ENCODE assay signal across 16 cellular contexts in genomic region chr17:29114141-29114540, GRCh38.
DNase-seq lines count a peak whose midpoint lies in the region; ATAC-seq lines count a peak whose summit lies in the region.
"Had no signal": no experiment of that assay in that cellular context is flagged by ENCODE, and none has a peak within 500 bp of the region (broad histone marks: within the 10 kb centered on the region; RNA-seq: fewer than 3 reads in every experiment).

No MANE protein-coding gene starts in this region.

- no peaks in the 10 kb centered on the region for H3K9me3 Mint-ChIP-seq in activated naive CD4-positive, alpha-beta T cell treated with anti-CD3 and anti-CD28 coated beads, Interleukin-2, amount 10 ng/mL, durations not matched to agents 7 days and 5 days
- H3K9me3 Mint-ChIP-seq in memory B cell: no peaks in the 10 kb centered on the region
- H3K9me3 Mint-ChIP-seq in stimulated activated effector memory CD8-positive, alpha-beta T cell treated with anti-CD3 and anti-CD28 coated beads, Interleukin-12 subunit alpha, Interleukin-12 subunit beta, amount 100 ng/mL, for 72 hours: no peaks in the 10 kb centered on the region

- H3K36me3 Mint-ChIP-seq in activated naive CD4-positive, alpha-beta T cell treated with anti-CD3 and anti-CD28 coated beads, Interleukin-2, amount 10 ng/mL, durations not matched to agents 7 days and 5 days: peaks cover 26% of the 10 kb centered on the region
- H3K36me3 Mint-ChIP-seq in memory B cell: peaks cover 22% of the 10 kb centered on the region
- H3K36me3 Mint-ChIP-seq in stimulated activated effector memory CD8-positive, alpha-beta T cell treated with anti-CD3 and anti-CD28 coated beads, Interleukin-12 subunit alpha, Interleukin-12 subunit beta, amount 100 ng/mL, for 72 hours: peaks cover 56% of the 10 kb centered on the region

- no peak for ATAC-seq in memory B cell (ENCODE audit: low read depth)
- ATAC-seq in stimulated activated effector memory CD8-positive, alpha-beta T cell treated with anti-CD3 and anti-CD28 coated beads, Interleukin-12 subunit alpha, Interleukin-12 subunit beta, amount 100 ng/mL, for 72 hours: no peak
- ATAC-seq: PC-3 had no signal

- CTCF ChIA-PET in activated naive CD4-positive, alpha-beta T cell treated with anti-CD3 and anti-CD28 coated beads, Interleukin-2, amount 10 ng/mL, durations not matched to agents 7 days and 5 days (lab: Charles Lee): interaction anchor here (1.4 to 25.0 kb wide), 8 partner anchors 10 to 157 kb away, joined by 3 to 482 read pairs (median 23); no protein-coding TSS in a partner anchor

- peak overlapping the region; percentile 89 for H3K27ac ChIP-seq in caudate nucleus (ENCODE audit: low read depth, low read length)

- H3K27ac Mint-ChIP-seq in activated naive CD4-positive, alpha-beta T cell treated with anti-CD3 and anti-CD28 coated beads, Interleukin-2, amount 10 ng/mL, durations not matched to agents 7 days and 5 days: peak overlapping the region; percentile 31
- peak overlapping the region; percentile 58 for H3K27ac Mint-ChIP-seq in memory B cell
- H3K27ac Mint-ChIP-seq in stimulated activated effector memory CD8-positive, alpha-beta T cell treated with anti-CD3 and anti-CD28 coated beads, Interleukin-12 subunit alpha, Interleukin-12 subunit beta, amount 100 ng/mL, for 72 hours: peak overlapping the region; percentile 59

- no peak overlapping the region for H3K4me3 Mint-ChIP-seq in activated naive CD4-positive, alpha-beta T cell treated with anti-CD3 and anti-CD28 coated beads, Interleukin-2, amount 10 ng/mL, durations not matched to agents 7 days and 5 days
- H3K4me3 Mint-ChIP-seq in memory B cell: no peak overlapping the region
- no peak overlapping the region for H3K4me3 Mint-ChIP-seq in stimulated activated effector memory CD8-positive, alpha-beta T cell treated with anti-CD3 and anti-CD28 coated beads, Interleukin-12 subunit alpha, Interleukin-12 subunit beta, amount 100 ng/mL, for 72 hours

- H3K4me1 Mint-ChIP-seq in activated naive CD4-positive, alpha-beta T cell treated with anti-CD3 and anti-CD28 coated beads, Interleukin-2, amount 10 ng/mL, durations not matched to agents 7 days and 5 days: peaks cover 7% of the 10 kb centered on the region
- peaks cover 7% of the 10 kb centered on the region for H3K4me1 Mint-ChIP-seq in memory B cell
- H3K4me1 Mint-ChIP-seq in stimulated activated effector memory CD8-positive, alpha-beta T cell treated with anti-CD3 and anti-CD28 coated beads, Interleukin-12 subunit alpha, Interleukin-12 subunit beta, amount 100 ng/mL, for 72 hours: peaks cover 13% of the 10 kb centered on the region

- no peak for DNase-seq in activated naive CD4-positive, alpha-beta T cell treated with anti-CD3 and anti-CD28 coated beads, Interleukin-2, amount 10 ng/mL, durations not matched to agents 7 days and 5 days
- DNase-seq in activated naive CD4-positive, alpha-beta T cell treated with anti-CD3 and anti-CD28 coated beads, Interleukin-2, amount 50 U/mL, for 16 hours: no peak
- DNase-seq in caudate nucleus (lab: John Stamatoyannopoulos, UW): peak in 2 of 61 donors; percentile 16 to 25
- DNase-seq in memory B cell (ENCODE audit: low spot score in 2 of 2): no peak
- DNase-seq in stimulated activated effector memory CD8-positive, alpha-beta T cell treated with anti-CD3 and anti-CD28 coated beads, Interleukin-12 subunit alpha, Interleukin-12 subunit beta, amount 100 ng/mL, for 72 hours (ENCODE audit: low spot score in 2 of 2): no peak
- DNase-seq in activated CD4-positive, alpha-beta T cell treated with anti-CD3 and anti-CD28 coated beads, Interleukin-2, amount 50 U/mL, for 1 hour: no peak
- DNase-seq in SKM-1 (lab: John Stamatoyannopoulos, UW; ENCODE audit: unreplicated experiment): no peak
- no peak for DNase-seq in stimulated activated CD4-positive, alpha-beta T cell treated with anti-CD3 and anti-CD28 coated beads, Interleukin-2, amount 100 ng/mL, for 48 hours
- DNase-seq: COR-L47; GOT3; MV-4-11; NCI-H1417; NCI-H187 treated with DMSO at 0.1 percent for 48 hours; NCI-H446; NK-92 treated with Interleukin-12 subunit alpha and Interleukin-12 subunit beta, amount 100 ng/mL, for 24 hours; PC-3 had no signal

- H3K27me3 Mint-ChIP-seq in activated naive CD4-positive, alpha-beta T cell treated with anti-CD3 and anti-CD28 coated beads, Interleukin-2, amount 10 ng/mL, durations not matched to agents 7 days and 5 days: no peaks in the 10 kb centered on the region
- no peaks in the 10 kb centered on the region for H3K27me3 Mint-ChIP-seq in memory B cell
